ENCODE assay signal across 8 cellular contexts in the genomic region with DNA sequence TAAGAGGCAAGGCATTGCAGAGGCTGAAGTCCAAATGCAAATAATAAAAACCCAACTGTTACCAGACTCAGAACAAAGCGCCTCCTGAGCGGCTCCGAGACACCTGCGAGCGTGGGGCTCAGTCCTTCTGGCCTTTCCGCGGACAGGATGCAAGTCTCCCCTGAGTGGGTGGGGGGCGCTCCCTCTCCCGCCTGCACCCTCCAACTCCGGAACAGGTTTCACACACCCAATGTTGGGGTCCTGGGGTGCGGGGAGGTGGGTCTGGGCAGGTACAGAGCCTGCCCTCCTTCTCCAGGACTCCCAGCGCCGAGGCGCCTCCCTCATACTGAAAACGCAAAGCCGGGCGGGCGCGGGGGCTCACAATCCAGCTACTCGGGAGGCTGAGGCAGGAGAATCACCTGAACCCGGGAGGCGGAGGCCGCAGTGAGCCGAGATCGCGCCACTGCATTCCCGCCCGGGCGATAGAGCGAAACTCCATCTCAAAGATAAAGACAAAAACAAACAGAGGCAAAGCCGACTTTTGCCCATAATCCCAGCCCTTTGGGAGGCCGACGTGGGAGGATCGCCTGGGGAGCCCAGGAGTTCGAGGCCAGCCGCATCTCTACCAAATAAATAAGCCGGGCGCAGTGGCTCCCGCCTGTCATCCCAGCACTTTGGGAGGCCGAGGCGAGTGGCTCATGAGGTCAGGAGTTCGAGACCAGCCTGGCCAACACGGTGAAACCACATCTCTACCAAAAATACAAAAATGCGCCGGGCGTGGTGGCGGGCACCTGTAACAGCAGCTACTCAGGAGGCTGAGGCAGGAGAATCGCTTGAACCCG. TPM values are rescaled to one million over a fixed set of nuclear protein-coding genes. Genes with fewer than 3 reads are reported as not detected.
DNase-seq lines count a peak whose midpoint lies in the region; ATAC-seq and TF ChIP-seq lines count a peak whose summit lies in the region.

No MANE protein-coding gene starts in this region.

- no peaks in the 10 kb centered on the region for H3K9me3 ChIP-seq in CD4-positive, CD25-positive, alpha-beta regulatory T cell (ENCODE audit: control insufficient read depth in 2 of 2, low read length in 2 of 2)
- H3K9me3 ChIP-seq in MM.1S (replicated peaks; ENCODE audit: insufficient read depth, low read length) (no peaks in the 10 kb centered on the region), neuron (ENCODE audit: low read length) (no peaks in the 10 kb centered on the region)

- H3K4me2 ChIP-seq in MM.1S (ENCODE audit: low read depth, low read length), result peak overlapping the region; percentile 49; the same call in 1 of the 2 replicates

- H3F3A ChIP-seq in MM.1S (ENCODE audit: insufficient read depth, low read length), result no peaks in the 10 kb centered on the region

- peak overlapping the region; percentile 78 to 87 (median 83) for H3K4me3 Mint-ChIP-seq in CD4-positive, CD25-positive, alpha-beta regulatory T cell
- H3K4me3 Mint-ChIP-seq in dendritic cell treated with granulocyte-macrophage colony-stimulating factor and Interleukin-4, amounts not matched to agents 40 ng/mL and 50 ng/mL, for 4 days, result peak overlapping the region; percentile 71

- peak overlapping the region; percentile 71; the same call in 1 of the 2 replicates for H3K9ac ChIP-seq in MM.1S (ENCODE audit: low read length)

- peaks cover 20% of the 10 kb centered on the region for H3K27me3 Mint-ChIP-seq in CD4-positive, CD25-positive, alpha-beta regulatory T cell
- peaks cover 9% of the 10 kb centered on the region for H3K27me3 Mint-ChIP-seq in dendritic cell treated with granulocyte-macrophage colony-stimulating factor and Interleukin-4, amounts not matched to agents 40 ng/mL and 50 ng/mL, for 4 days

- H2AFZ ChIP-seq in MM.1S (ENCODE audit: low read length) (no peak overlapping the region), neuron (ENCODE audit: low read depth, low read length) (no peak overlapping the region)

- H3K36me3 ChIP-seq in CD4-positive, CD25-positive, alpha-beta regulatory T cell (ENCODE audit: control insufficient read depth, insufficient read depth, low read length), result no peaks in the 10 kb centered on the region
- H3K36me3 ChIP-seq in MM.1S (replicated peaks; ENCODE audit: insufficient read depth, low read length) (no peaks in the 10 kb centered on the region; the same call in 1 of the 2 replicates), neuron (ENCODE audit: insufficient read depth, low read length) (peaks cover 13% of the 10 kb centered on the region)

- no peaks in the 10 kb centered on the region for H4K20me1 ChIP-seq in MM.1S (ENCODE audit: insufficient read depth, low read length)

- intact Hi-C loops in dendritic cell treated with granulocyte-macrophage colony-stimulating factor and Interleukin-4, amounts not matched to agents 40 ng/mL and 50 ng/mL, for 4 days (cut with micrococcal nuclease), result no loop called here

- no peak for DNase-seq in CD4-positive, CD25-positive, alpha-beta regulatory T cell
- no peak for DNase-seq in MM.1S
- no peak for DNase-seq in pons (ENCODE audit: low spot score)
- DNase-seq in NCI-H1417 treated with DMSO at 0.1 percent for 48 hours (lab: John Stamatoyannopoulos, UW), result no peak
- no peak for DNase-seq in inferior parietal cortex (ENCODE audit: extremely low spot score)
- no peak for DNase-seq in SW 1271 (lab: John Stamatoyannopoulos, UW)

- H3K9me3 Mint-ChIP-seq in CD4-positive, CD25-positive, alpha-beta regulatory T cell, result no peaks in the 10 kb centered on the region
- no peaks in the 10 kb centered on the region for H3K9me3 Mint-ChIP-seq in dendritic cell treated with granulocyte-macrophage colony-stimulating factor and Interleukin-4, amounts not matched to agents 40 ng/mL and 50 ng/mL, for 4 days

- peaks cover 19% of the 10 kb centered on the region for H3K4me1 ChIP-seq in CD4-positive, CD25-positive, alpha-beta regulatory T cell (ENCODE audit: control insufficient read depth, insufficient read depth, low read length, poor library complexity, severe bottlenecking)
- H3K4me1 ChIP-seq in MM.1S (ENCODE audit: low read length) (no peaks in the 10 kb centered on the region), neuron (ENCODE audit: insufficient read depth, low read length) (peaks cover 26% of the 10 kb centered on the region)

- peaks cover 5% of the 10 kb centered on the region for H3K27me3 ChIP-seq in CD4-positive, CD25-positive, alpha-beta regulatory T cell (ENCODE audit: control insufficient read depth, insufficient read depth, low read length)
- H3K27me3 ChIP-seq in MM.1S (replicated peaks; ENCODE audit: insufficient read depth, low read length) (no peaks in the 10 kb centered on the region), neuron (ENCODE audit: insufficient read depth, low read length) (no peaks in the 10 kb centered on the region)

- no peak overlapping the region for H3K27ac ChIP-seq in CD4-positive, CD25-positive, alpha-beta regulatory T cell (ENCODE audit: insufficient read depth, low read length, poor library complexity, severe bottlenecking)
- H3K27ac ChIP-seq in MM.1S (ENCODE audit: low read length), result no peak overlapping the region

- ATAC-seq in CD4-positive, CD25-positive, alpha-beta regulatory T cell (ENCODE audit: low read depth in 2 of 2), result no peak

- peak overlapping the region in 2 of 3 donors; percentile 20 to 41 for H3K27ac Mint-ChIP-seq in CD4-positive, CD25-positive, alpha-beta regulatory T cell
- H3K27ac Mint-ChIP-seq in dendritic cell treated with granulocyte-macrophage colony-stimulating factor and Interleukin-4, amounts not matched to agents 40 ng/mL and 50 ng/mL, for 4 days, result no peak overlapping the region

- H3K4me3 ChIP-seq in CD4-positive, CD25-positive, alpha-beta regulatory T cell (ENCODE audit: low read depth, low read length), result no peak overlapping the region
- H3K4me3 ChIP-seq in MM.1S (ENCODE audit: low read length), result peak overlapping the region; percentile 76
- H3K4me3 ChIP-seq in neuron (ENCODE audit: low read length), result peak overlapping the region; percentile 99

- H3K36me3 Mint-ChIP-seq in CD4-positive, CD25-positive, alpha-beta regulatory T cell, result peaks cover 4% of the 10 kb centered on the region
- H3K36me3 Mint-ChIP-seq in dendritic cell treated with granulocyte-macrophage colony-stimulating factor and Interleukin-4, amounts not matched to agents 40 ng/mL and 50 ng/mL, for 4 days (ENCODE audit: low read depth), result no peaks in the 10 kb centered on the region

- no peak for TF ChIP-seq CTCF in MM.1S (IDR thresholded peaks at IDR 0.05; ENCODE audit: low read length)

- peaks cover 27% of the 10 kb centered on the region for H3K79me2 ChIP-seq in MM.1S (ENCODE audit: low read length)

- H3K9me2 ChIP-seq in MM.1S (replicated peaks; ENCODE audit: insufficient read depth, low read length), result no peaks in the 10 kb centered on the region

- peaks cover 0 to 21% (median 10%) of the 10 kb centered on the region in 4 donors for H3K4me1 Mint-ChIP-seq in CD4-positive, CD25-positive, alpha-beta regulatory T cell
- peaks cover 7% of the 10 kb centered on the region for H3K4me1 Mint-ChIP-seq in dendritic cell treated with granulocyte-macrophage colony-stimulating factor and Interleukin-4, amounts not matched to agents 40 ng/mL and 50 ng/mL, for 4 days (ENCODE audit: low read depth)

RNA-seq across cellular contexts. Expression of gene GINS2, which starts 0.9 kb away (rescaled TPM):
- 2.9 TPM for total RNA-seq in CD4-positive, CD25-positive, alpha-beta regulatory T cell
- 1 to 10 TPM; 3.4 to 5.1 (median 4.3) TPM for polyA plus RNA-seq in CD4-positive, CD25-positive, alpha-beta regulatory T cell
